1 cellular context compared by ENCODE assay signal in genomic region chr12:67701121-67701520, GRCh38.
TF ChIP-seq lines count a peak whose summit lies in the region.

No MANE protein-coding gene starts in this region.

TF ChIP-seq in SK-N-SH, 30 proteins besides CTCF, POLR2A, EP300 and RAD21 (continued from another document):
- TF ChIP-seq TEAD4 (IDR thresholded peaks at IDR 0.05; ENCODE audit: borderline replicate concordance, insufficient read depth) (no peak), NRF1 (IDR thresholded peaks at IDR 0.05; ENCODE audit: low read depth, low read length) (no peak), PBX3 (IDR thresholded peaks at IDR 0.05) (peak; percentile 48), TAF1 (IDR thresholded peaks at IDR 0.05; ENCODE audit: borderline replicate concordance, low read depth, low read length) (no peak), RXRA (IDR thresholded peaks at IDR 0.05; ENCODE audit: borderline replicate concordance, low read depth) (no peak), POLR2AphosphoS5 (IDR thresholded peaks at IDR 0.05; ENCODE audit: low read depth, low read length) (no peak), EZH2phosphoT487 (IDR thresholded peaks at IDR 0.05; ENCODE audit: borderline replicate concordance, low read depth) (no peak), FOSL2 (IDR thresholded peaks at IDR 0.05; ENCODE audit: borderline replicate concordance, low read depth) (peak; percentile 36; the same call in 1 of the 2 replicates), JUND (IDR thresholded peaks at IDR 0.05) (peak; percentile 19; the same call in 1 of the 2 replicates), TCF12 (IDR thresholded peaks at IDR 0.05) (peak; percentile 38; the same call in 1 of the 2 replicates)
